ENCODE assay signal across 23 cellular contexts in the genomic region with DNA sequence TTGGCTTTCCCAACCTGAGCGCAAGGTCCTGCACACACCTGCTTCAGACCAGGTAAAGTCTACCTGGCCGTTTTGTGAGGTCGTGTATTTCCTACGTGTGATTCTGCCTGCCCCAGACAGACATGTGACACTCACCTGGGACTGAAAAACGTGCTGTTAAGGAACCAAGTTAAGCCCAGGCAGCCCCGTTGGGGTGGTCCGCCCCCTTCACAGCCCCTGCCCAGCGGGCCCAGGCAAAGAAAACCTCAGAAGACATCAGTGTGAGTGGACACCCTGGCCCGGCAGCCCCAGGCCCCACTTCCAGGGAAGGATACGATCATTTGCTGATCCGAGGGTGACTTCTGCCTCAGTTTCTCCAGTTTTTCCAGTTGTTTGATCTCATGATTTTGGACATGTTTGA. TPM values are rescaled to one million over a fixed set of nuclear protein-coding genes. Genes with fewer than 3 reads are reported as not detected.
DNase-seq lines count a peak whose midpoint lies in the region; ATAC-seq lines count a peak whose summit lies in the region.
"Had no signal": no experiment of that assay in that cellular context is flagged by ENCODE, and none has a peak within 500 bp of the region (broad histone marks: within the 10 kb centered on the region; RNA-seq: fewer than 3 reads in every experiment).

No MANE protein-coding gene starts in this region.

- H3K14ac ChIP-seq in neuronal stem cell (ENCODE audit: low read length) = no peak overlapping the region

- H3K4me2 ChIP-seq in neuronal stem cell (ENCODE audit: insufficient read depth, low read length, poor library complexity, severe bottlenecking) = no peak overlapping the region
- H3K4me2 ChIP-seq: A549, GM23338 had no signal

- peak overlapping the region; percentile 60 for H2AK5ac ChIP-seq in neuronal stem cell (ENCODE audit: low read depth, low read length)

- no peaks in the 10 kb centered on the region for H3K9me3 Mint-ChIP-seq in CD8-positive, alpha-beta memory T cell
- no peaks in the 10 kb centered on the region for H3K9me3 Mint-ChIP-seq in immature natural killer cell
- H3K9me3 Mint-ChIP-seq in stimulated activated effector memory CD8-positive, alpha-beta T cell treated with anti-CD3 and anti-CD28 coated beads, Interleukin-12 subunit alpha, Interleukin-12 subunit beta, amount 100 ng/mL, for 72 hours = no peaks in the 10 kb centered on the region
- H3K9me3 Mint-ChIP-seq in activated naive CD4-positive, alpha-beta T cell treated with anti-CD3 and anti-CD28 coated beads, Interleukin-2, amount 50 U/mL, for 72 hours = no peaks in the 10 kb centered on the region
- H3K9me3 Mint-ChIP-seq: CD14-positive monocyte; CD4-positive, alpha-beta T cell; GM23338; H9 had no signal

- no CpG with 5 or more reads among the region's 11 CpGs for whole genome bisulfite sequencing in neuronal stem cell (ENCODE audit: extremely low coverage in 2 of 2, insufficient read length in 2 of 2, insufficient replicate concordance in 1 of 2), 2 donors

- peaks cover 33 to 43% (median 39%) of the 10 kb centered on the region in 3 donors for H3K4me1 Mint-ChIP-seq in CD8-positive, alpha-beta memory T cell
- peaks cover 53 to 62% of the 10 kb centered on the region in 2 donors for H3K4me1 Mint-ChIP-seq in immature natural killer cell
- peaks cover 38% of the 10 kb centered on the region for H3K4me1 Mint-ChIP-seq in stimulated activated effector memory CD8-positive, alpha-beta T cell treated with anti-CD3 and anti-CD28 coated beads, Interleukin-12 subunit alpha, Interleukin-12 subunit beta, amount 100 ng/mL, for 72 hours

- H3K4me3 Mint-ChIP-seq in CD8-positive, alpha-beta memory T cell = no peak overlapping the region
- H3K4me3 Mint-ChIP-seq in immature natural killer cell = no peak overlapping the region
- no peak overlapping the region for H3K4me3 Mint-ChIP-seq in stimulated activated effector memory CD8-positive, alpha-beta T cell treated with anti-CD3 and anti-CD28 coated beads, Interleukin-12 subunit alpha, Interleukin-12 subunit beta, amount 100 ng/mL, for 72 hours
- H3K4me3 Mint-ChIP-seq: CD14-positive monocyte; CD4-positive, alpha-beta T cell; GM23338; H9 had no signal

- POLR2A ChIA-PET in CD8-positive, alpha-beta memory T cell (lab: Charles Lee) = no interaction called here

- H3K4me3 ChIP-seq in CD8-positive, alpha-beta memory T cell (ENCODE audit: low read length) = no peak overlapping the region
- no peak overlapping the region for H3K4me3 ChIP-seq in neuronal stem cell (ENCODE audit: low read length in 2 of 2)
- H3K4me3 ChIP-seq: A549; BLaER1 treated with 17β-estradiol and CSF1 and Interleukin-3, amounts not matched to agents 10 nM and 100 nM; GM12878; GM23338 had no signal

- no peak overlapping the region for H2BK5ac ChIP-seq in neuronal stem cell (ENCODE audit: low read length)

- peak overlapping the region in 5 of 8 donors; percentile 18 to 76 (median 57) for H3K27ac Mint-ChIP-seq in CD8-positive, alpha-beta memory T cell
- peak overlapping the region in 5 of 6 donors; percentile 4 to 94 (median 55) for H3K27ac Mint-ChIP-seq in immature natural killer cell
- H3K27ac Mint-ChIP-seq in stimulated activated effector memory CD8-positive, alpha-beta T cell treated with anti-CD3 and anti-CD28 coated beads, Interleukin-12 subunit alpha, Interleukin-12 subunit beta, amount 100 ng/mL, for 72 hours = peak overlapping the region; percentile 56
- no peak overlapping the region for H3K27ac Mint-ChIP-seq in activated naive CD4-positive, alpha-beta T cell treated with anti-CD3 and anti-CD28 coated beads, Interleukin-2, amount 50 U/mL, for 72 hours
- H3K27ac Mint-ChIP-seq: CD14-positive monocyte, GM23338, H9 had no signal

- H3K79me1 ChIP-seq in neuronal stem cell (ENCODE audit: low read depth, low read length) = no peaks in the 10 kb centered on the region

- no peak overlapping the region for H4K91ac ChIP-seq in neuronal stem cell (ENCODE audit: low read depth, low read length, poor library complexity)

- CTCF ChIA-PET in CD8-positive, alpha-beta memory T cell (lab: Charles Lee) = interaction anchor here (1.9 kb wide), 1 partner anchor 21 kb away, joined by 6 read pairs; no protein-coding TSS in a partner anchor

- no peak for ATAC-seq in stimulated activated effector memory CD8-positive, alpha-beta T cell treated with anti-CD3 and anti-CD28 coated beads, Interleukin-12 subunit alpha, Interleukin-12 subunit beta, amount 100 ng/mL, for 72 hours
- ATAC-seq in HG03097 (IDR thresholded peaks at IDR 0.05; ENCODE audit: low FRiP score, unreplicated experiment) = no peak
- no peak for ATAC-seq in activated naive CD4-positive, alpha-beta T cell treated with anti-CD3 and anti-CD28 coated beads, Interleukin-2, amount 50 U/mL, for 72 hours
- ATAC-seq: A549, GM12878, GM23338, HCT116 had no signal

- no peak overlapping the region for H2AFZ ChIP-seq in neuronal stem cell (ENCODE audit: low read length)
- H2AFZ ChIP-seq: GM23338 had no signal

- H4K8ac ChIP-seq in neuronal stem cell (ENCODE audit: low read depth, low read length) = no peak overlapping the region

- peaks cover 34% of the 10 kb centered on the region for H3K4me1 ChIP-seq in CD8-positive, alpha-beta memory T cell (ENCODE audit: insufficient read depth, low read length)
- peaks cover 5 to 11% of the 10 kb centered on the region in 2 donors for H3K4me1 ChIP-seq in neuronal stem cell (ENCODE audit: control insufficient read depth in 2 of 2, insufficient read depth in 1 of 2, low read depth in 1 of 2, low read length in 2 of 2)
- H3K4me1 ChIP-seq: Caco-2 had no signal

- H2BK12ac ChIP-seq in neuronal stem cell (ENCODE audit: low read length) = no peak overlapping the region

- peak overlapping the region; percentile 67 for H3K23ac ChIP-seq in neuronal stem cell (ENCODE audit: low read depth, low read length, poor library complexity)

- peak overlapping the region; percentile 35 for H3K18ac ChIP-seq in neuronal stem cell (ENCODE audit: low read length)

- no peak overlapping the region for H3K4ac ChIP-seq in neuronal stem cell (ENCODE audit: low read length)

- H3K9me3 ChIP-seq in CD8-positive, alpha-beta memory T cell (ENCODE audit: low read length) = no peaks in the 10 kb centered on the region
- H3K9me3 ChIP-seq in neuronal stem cell (replicated peaks in 1 of 2; ENCODE audit: control insufficient read depth in 2 of 2, insufficient read depth in 1 of 2, low read depth in 1 of 2, low read length in 2 of 2) = no peaks in the 10 kb centered on the region
- H3K9me3 ChIP-seq: A549; BE2C; BLaER1 treated with 17β-estradiol and CSF1 and Interleukin-3, amounts not matched to agents 10 nM and 100 nM; Caco-2 had no signal

- H3K36me3 Mint-ChIP-seq in CD8-positive, alpha-beta memory T cell = no peaks in the 10 kb centered on the region
- H3K36me3 Mint-ChIP-seq in immature natural killer cell = no peaks in the 10 kb centered on the region
- no peaks in the 10 kb centered on the region for H3K36me3 Mint-ChIP-seq in stimulated activated effector memory CD8-positive, alpha-beta T cell treated with anti-CD3 and anti-CD28 coated beads, Interleukin-12 subunit alpha, Interleukin-12 subunit beta, amount 100 ng/mL, for 72 hours
- no peaks in the 10 kb centered on the region for H3K36me3 Mint-ChIP-seq in activated naive CD4-positive, alpha-beta T cell treated with anti-CD3 and anti-CD28 coated beads, Interleukin-2, amount 50 U/mL, for 72 hours
- H3K36me3 Mint-ChIP-seq: CD14-positive monocyte had no signal

- no peak overlapping the region for H3K27ac ChIP-seq in CD8-positive, alpha-beta memory T cell (ENCODE audit: low read depth, low read length)
- H3K27ac ChIP-seq in neuronal stem cell (replicated peaks; ENCODE audit: low read length) = no peak overlapping the region
- H3K27ac ChIP-seq: A549 had no signal

- H2BK15ac ChIP-seq in neuronal stem cell (ENCODE audit: low read length) = no peak overlapping the region

- DNase-seq in CD8-positive, alpha-beta memory T cell = no peak
- DNase-seq in immature natural killer cell = no peak
- no peak for DNase-seq in neuronal stem cell (ENCODE audit: low spot score)
- no peak for DNase-seq in stimulated activated effector memory CD8-positive, alpha-beta T cell treated with anti-CD3 and anti-CD28 coated beads, Interleukin-12 subunit alpha, Interleukin-12 subunit beta, amount 100 ng/mL, for 72 hours (ENCODE audit: low spot score in 2 of 2)
- DNase-seq in stimulated activated CD4-positive, alpha-beta T cell treated with anti-CD3 and anti-CD28 coated beads, Interleukin-4, amount 100 ng/mL, for 4 hours = no peak
- no peak for DNase-seq in activated naive CD4-positive, alpha-beta T cell treated with anti-CD3 and anti-CD28 coated beads, Interleukin-2, amount 50 U/mL, for 72 hours (ENCODE audit: low spot score in 2 of 2)
- DNase-seq: 8988T; ACHN; AML-193; BE2C; Caco-2; CD4-positive, alpha-beta T cell; DMS153; DND-41; H9 had no signal

- no peaks in the 10 kb centered on the region for H3K27me3 ChIP-seq in CD8-positive, alpha-beta memory T cell (ENCODE audit: insufficient read depth, low read length, poor library complexity, severe bottlenecking)
- peaks cover 0 to 24% (median 0%) of the 10 kb centered on the region in 3 experiments for H3K27me3 ChIP-seq in neuronal stem cell (ENCODE audit: control insufficient read depth in 3 of 3, insufficient read depth in 3 of 3, low read depth in 1 of 3, low read length in 3 of 3)
- H3K27me3 ChIP-seq: BE2C; BLaER1 treated with 17β-estradiol and CSF1 and Interleukin-3, amounts not matched to agents 10 nM and 100 nM had no signal

- H3K27me3 Mint-ChIP-seq in CD8-positive, alpha-beta memory T cell = no peaks in the 10 kb centered on the region
- H3K27me3 Mint-ChIP-seq in immature natural killer cell (ENCODE audit: low read depth in 3 of 3) = peaks cover 3 to 10% (median 7%) of the 10 kb centered on the region in 3 donors
- H3K27me3 Mint-ChIP-seq: CD4-positive, alpha-beta T cell had no signal

- no peak overlapping the region for H3K9ac ChIP-seq in neuronal stem cell (ENCODE audit: low read depth, low read length, poor library complexity)
- H3K9ac ChIP-seq: BLaER1 treated with 17β-estradiol and CSF1 and Interleukin-3, amounts not matched to agents 10 nM and 100 nM had no signal

- H3K36me3 ChIP-seq in CD8-positive, alpha-beta memory T cell (ENCODE audit: insufficient read depth, low read length) = no peaks in the 10 kb centered on the region
- H3K36me3 ChIP-seq in neuronal stem cell (replicated peaks in 1 of 2; ENCODE audit: control insufficient read depth in 2 of 2, insufficient read depth in 2 of 2, low read length in 2 of 2) = no peaks in the 10 kb centered on the region
- H3K36me3 ChIP-seq: BE2C; BLaER1 treated with 17β-estradiol and CSF1 and Interleukin-3, amounts not matched to agents 10 nM and 100 nM had no signal

- H2BK120ac ChIP-seq in neuronal stem cell (ENCODE audit: low read depth, low read length) = no peak overlapping the region

RNA-seq across cellular contexts. Expression of a gene that starts 4.7 kb away (rescaled TPM):
- total RNA-seq in CD8-positive, alpha-beta memory T cell = not detected
- not detected for polyA plus RNA-seq in CD8-positive, alpha-beta memory T cell
- under 1 TPM in 1 of 3 donors, not detected in 2; 0.71 TPM for polyA plus RNA-seq in immature natural killer cell
- polyA plus RNA-seq in neuronal stem cell (2013, experiment 1 of 2) = 0.45 TPM
- polyA plus RNA-seq in neuronal stem cell (2013, experiment 2 of 2) = 0.51 TPM
- not detected for total RNA-seq in activated naive CD4-positive, alpha-beta T cell treated with anti-CD3 and anti-CD28 coated beads, Interleukin-2, amount 50 U/mL, for 72 hours
- total RNA-seq: Caco-2; CD4-positive, alpha-beta T cell; GM12878; GM23338; H4; H9 had no signal
- polyA plus RNA-seq: A549, CD14-positive monocyte, GM23338 had no signal

Comparison
In these comparisons a context has a peak if more than half of its experiments do, and no peak if none do; other contexts are left out.
1. H3K27ac Mint-ChIP-seq: peak in CD8-positive, alpha-beta memory T cell (5 of 8), immature natural killer cell (5 of 6) and stimulated activated effector memory CD8-positive, alpha-beta T cell treated with anti-CD3 and anti-CD28 coated beads, Interleukin-12 subunit alpha, Interleukin-12 subunit beta, amount 100 ng/mL, for 72 hours (single experiment); none in activated naive CD4-positive, alpha-beta T cell treated with anti-CD3 and anti-CD28 coated beads, Interleukin-2, amount 50 U/mL, for 72 hours (0 of 2).